Comparison of ENCODE assay signal across 11 cellular contexts in genomic region chr7:5590596-5591546, GRCh38. TPM values are rescaled to one million over a fixed set of nuclear protein-coding genes. Genes with fewer than 3 reads are reported as not detected.
A peak's percentile ranks its signal among the peaks of the same experiment; 100 is the strongest.
DNase-seq lines count a peak whose midpoint lies in the region; ATAC-seq, FAIRE-seq and TF ChIP-seq lines count a peak whose summit lies in the region.
"Had no signal": no experiment of that assay in that cellular context is flagged by ENCODE, and none has a peak within 500 bp of the region (broad histone marks: within the 10 kb centered on the region; RNA-seq: fewer than 3 reads in every experiment).

No MANE protein-coding gene starts in this region.

- H3K4me1 ChIP-seq in CD4-positive, CD25-positive, alpha-beta regulatory T cell (ENCODE audit: control insufficient read depth, insufficient read depth, low read length, poor library complexity, severe bottlenecking), result peaks cover 36% of the 10 kb centered on the region

- H3K9me3 ChIP-seq in CD4-positive, CD25-positive, alpha-beta regulatory T cell (ENCODE audit: control insufficient read depth in 2 of 2, low read length in 2 of 2), result no peaks in the 10 kb centered on the region
- H3K9me3 ChIP-seq: tibial nerve had no signal

- DNase-seq in CD4-positive, CD25-positive, alpha-beta regulatory T cell, result no peak
- DNase-seq in NB4 (ENCODE audit: low read depth), result peak; percentile 90
- DNase-seq in chondrocyte (ENCODE audit: low spot score), result no peak
- no peak for DNase-seq in neural crest cell (ENCODE audit: low read depth, low spot score)
- DNase-seq in NCI-H1092 treated with DMSO at 0.1 percent for 48 hours (lab: John Stamatoyannopoulos, UW), result no peak
- DNase-seq in DMS153 treated with DMSO at 0.1 percent for 48 hours (lab: John Stamatoyannopoulos, UW; ENCODE audit: unreplicated experiment), result no peak
- DNase-seq in D721Med (ENCODE audit: insufficient read length, low spot score), result no peak
- DNase-seq: Karpas-422, left ventricle myocardium superior had no signal

- H3K27ac ChIP-seq in CD4-positive, CD25-positive, alpha-beta regulatory T cell (ENCODE audit: insufficient read depth, low read length, poor library complexity, severe bottlenecking), result no peak overlapping the region

- no peak for TF ChIP-seq POLR2A in NB4 (IDR thresholded peaks at IDR 0.05; ENCODE audit: extremely low read depth, insufficient read length)

- peaks cover 4% of the 10 kb centered on the region for H3K27me3 ChIP-seq in CD4-positive, CD25-positive, alpha-beta regulatory T cell (ENCODE audit: control insufficient read depth, insufficient read depth, low read length)

- FAIRE-seq in D721Med (lab: Jason Lieb, UNC), result no peak

- no peak overlapping the region for H3K4me3 ChIP-seq in CD4-positive, CD25-positive, alpha-beta regulatory T cell (ENCODE audit: low read depth, low read length)
- H3K4me3 ChIP-seq in NB4 (ENCODE audit: low read depth, low read length), result no peak overlapping the region
- H3K4me3 ChIP-seq: tibial nerve had no signal

- H3K27me3 Mint-ChIP-seq in CD4-positive, CD25-positive, alpha-beta regulatory T cell, result peaks cover 28% of the 10 kb centered on the region
- H3K27me3 Mint-ChIP-seq in chondrocyte (ENCODE audit: low read depth), result no peaks in the 10 kb centered on the region
- H3K27me3 Mint-ChIP-seq in neural crest cell (ENCODE audit: low read depth), result peaks cover 15% of the 10 kb centered on the region

- no peaks in the 10 kb centered on the region for H3K36me3 ChIP-seq in CD4-positive, CD25-positive, alpha-beta regulatory T cell (ENCODE audit: control insufficient read depth, insufficient read depth, low read length)
- H3K36me3 ChIP-seq: tibial nerve had no signal

- H3K4me3 Mint-ChIP-seq in CD4-positive, CD25-positive, alpha-beta regulatory T cell, result peak overlapping the region in 3 of 4 donors; percentile 20 to 45 (median 45)
- H3K4me3 Mint-ChIP-seq in chondrocyte (ENCODE audit: unreplicated experiment) (peak overlapping the region; percentile 80), neural crest cell (peak overlapping the region; percentile 85)

- no peak for TF ChIP-seq CTCF in NB4 (IDR thresholded peaks at IDR 0.05; ENCODE audit: low read depth, low read length)
- TF ChIP-seq CTCF in chondrocyte (IDR thresholded peaks at IDR 0.05), result no peak
- TF ChIP-seq CTCF in neural crest cell (conservative IDR thresholded peaks at IDR 0.05), result no peak
- TF ChIP-seq CTCF in D721Med (IDR thresholded peaks at IDR 0.05; ENCODE audit: insufficient read depth, missing control alignments), result no peak

- H3K9me3 Mint-ChIP-seq in CD4-positive, CD25-positive, alpha-beta regulatory T cell, result peaks cover 0 to 2% (median 0%) of the 10 kb centered on the region in 7 donors
- H3K9me3 Mint-ChIP-seq in chondrocyte (ENCODE audit: low read depth) (no peaks in the 10 kb centered on the region), neural crest cell (no peaks in the 10 kb centered on the region)

- H3K27ac Mint-ChIP-seq in CD4-positive, CD25-positive, alpha-beta regulatory T cell, result no peak overlapping the region
- peak overlapping the region; percentile 90 for H3K27ac Mint-ChIP-seq in chondrocyte (ENCODE audit: unreplicated experiment)
- no peak overlapping the region for H3K27ac Mint-ChIP-seq in neural crest cell (ENCODE audit: unreplicated experiment)

- H3K36me3 Mint-ChIP-seq in CD4-positive, CD25-positive, alpha-beta regulatory T cell, result no peaks in the 10 kb centered on the region
- H3K36me3 Mint-ChIP-seq in chondrocyte (ENCODE audit: low read depth) (peaks cover 3% of the 10 kb centered on the region), neural crest cell (ENCODE audit: low read depth) (peaks cover 8% of the 10 kb centered on the region)

- no peak for ATAC-seq in CD4-positive, CD25-positive, alpha-beta regulatory T cell (ENCODE audit: low read depth in 2 of 2)
- ATAC-seq in HG02970 (IDR thresholded peaks at IDR 0.05; ENCODE audit: low FRiP score, unreplicated experiment), result no peak
- ATAC-seq: left ventricle myocardium superior had no signal

- H3K4me1 Mint-ChIP-seq in CD4-positive, CD25-positive, alpha-beta regulatory T cell, result peaks cover 0 to 15% (median 9%) of the 10 kb centered on the region in 4 donors
- H3K4me1 Mint-ChIP-seq in chondrocyte (ENCODE audit: low read depth) (peaks cover 21% of the 10 kb centered on the region), neural crest cell (peaks cover 20% of the 10 kb centered on the region)

RNA-seq across cellular contexts. Expression of gene FSCN1, which starts 1.7 kb away (rescaled TPM):
- 7.9 TPM for total RNA-seq in CD4-positive, CD25-positive, alpha-beta regulatory T cell
- polyA plus RNA-seq in CD4-positive, CD25-positive, alpha-beta regulatory T cell, result under 1 TPM in 2 of 4 donors, not detected in 2; 0.07 to 0.14 TPM
- 166 to 210 TPM (median 167 TPM) in 3 replicates for total RNA-seq in chondrocyte
- 398 and 416 TPM in 2 replicates for total RNA-seq in neural crest cell

Comparison
In these comparisons a context has a peak if more than half of its experiments do, and no peak if none do; other contexts are left out.
1. RNA of gene FSCN1, which starts 1.7 kb away (total RNA-seq): 398 to 416 TPM in neural crest cell and 166 to 210 TPM in chondrocyte; 7.9 TPM in CD4-positive, CD25-positive, alpha-beta regulatory T cell (single experiment); every median in the first group is over 10 times any median in the second.
2. Peak in every context shown above with its lines, with median percentiles within 50 percentile points of each other: H3K4me3 Mint-ChIP-seq.